1 cellular context compared by ENCODE assay signal in genomic region chr10:50554995-50555568, GRCh38.
A peak's percentile ranks its signal among the peaks of the same experiment; 100 is the strongest.
TF ChIP-seq lines count a peak whose summit lies in the region.

No MANE protein-coding gene starts in this region.

TF ChIP-seq in K562, 482 proteins besides CTCF, POLR2A, EP300 and RAD21 (continued from another document and continues in another):
- TF ChIP-seq RB1 (IDR thresholded peaks at IDR 0.05; ENCODE audit: low read depth) (peak; percentile 36; the same call in 1 of the 2 replicates), CHD4 (IDR thresholded peaks at IDR 0.05; ENCODE audit: insufficient read depth, insufficient replicate concordance, low read depth, low read length, poor library complexity, severe bottlenecking) (no peak), PRDM10 (IDR thresholded peaks at IDR 0.05; ENCODE audit: partially characterized antibody) (peak; percentile 88), ZNF280A (IDR thresholded peaks at IDR 0.05; ENCODE audit: low read depth, partially characterized antibody) (no peak), PURB (CRISPR knock-in tag; IDR thresholded peaks at IDR 0.05; ENCODE audit: low read depth) (no peak), ELK1 (CRISPR knock-in tag; IDR thresholded peaks at IDR 0.05) (no peak), BRF1 (IDR thresholded peaks at IDR 0.05; ENCODE audit: borderline replicate concordance, extremely low read depth, insufficient read length) (no peak), HIVEP1 (CRISPR knock-in tag; IDR thresholded peaks at IDR 0.05) (no peak), ATF3 (IDR thresholded peaks at IDR 0.05) (no peak), ATF3 (CRISPR knock-in tag; conservative IDR thresholded peaks at IDR 0.05) (no peak; the same call in 1 of the 2 replicates), RBBP5 (IDR thresholded peaks at IDR 0.05; ENCODE audit: borderline replicate concordance, insufficient read depth, low read length, poor library complexity, severe bottlenecking) (no peak), SP2 (IDR thresholded peaks at IDR 0.05; ENCODE audit: extremely low read depth, low read depth, low read length, poor library complexity, severe bottlenecking) (no peak), POLR2AphosphoS5 (IDR thresholded peaks at IDR 0.05; ENCODE audit: control insufficient read depth, insufficient read depth, low read depth, low read length) (peak; percentile 91), ZNF12 (CRISPR knock-in tag; IDR thresholded peaks at IDR 0.05) (no peak), ARID3A (IDR thresholded peaks at IDR 0.05; ENCODE audit: borderline replicate concordance, low read depth, low read length) (peak; percentile 88; the same call in 1 of the 2 replicates), ZNF140 (CRISPR knock-in tag; IDR thresholded peaks at IDR 0.05) (no peak), FOXJ2 (tag; IDR thresholded peaks at IDR 0.05) (no peak), USF2 (CRISPR knock-in tag; IDR thresholded peaks at IDR 0.05) (no peak), NR4A1 (CRISPR knock-in tag; IDR thresholded peaks at IDR 0.05) (no peak), NR4A1 (tag; IDR thresholded peaks at IDR 0.05) (0 out of 2 replicates have a peak, but pooled peaks have one; percentile 71), PHF21A (IDR thresholded peaks at IDR 0.05; ENCODE audit: borderline replicate concordance, low read depth) (no peak), SREBF1 (IDR thresholded peaks at IDR 0.05; ENCODE audit: borderline replicate concordance, low read depth, low read length) (no peak), KDM2B (CRISPR knock-in tag; IDR thresholded peaks at IDR 0.05) (no peak), MEF2A (IDR thresholded peaks at IDR 0.05; ENCODE audit: control insufficient read depth, low read depth, low read length) (no peak), ZBTB12 (CRISPR knock-in tag; IDR thresholded peaks at IDR 0.05) (no peak), ZNF79 (CRISPR knock-in tag; IDR thresholded peaks at IDR 0.05; ENCODE audit: low read depth) (no peak), BCL6 (CRISPR knock-in tag; IDR thresholded peaks at IDR 0.05) (no peak), ZNF316 (IDR thresholded peaks at IDR 0.05) (no peak), ELF4 (CRISPR knock-in tag; IDR thresholded peaks at IDR 0.05) (no peak), ZNF639 (CRISPR knock-in tag; conservative IDR thresholded peaks at IDR 0.05 in 1 of 2, IDR thresholded peaks at IDR 0.05 in 1 of 2) (no peak; a peak in 1 of 4 replicates), XRCC4 (IDR thresholded peaks at IDR 0.05; ENCODE audit: extremely low read depth, insufficient read depth, insufficient read length) (no peak), ZBTB17 (CRISPR knock-in tag; IDR thresholded peaks at IDR 0.05) (no peak), ZNF707 (CRISPR knock-in tag; conservative IDR thresholded peaks at IDR 0.05) (no peak), SLC30A9 (CRISPR knock-in tag; IDR thresholded peaks at IDR 0.05) (no peak), ZNF398 (CRISPR knock-in tag; IDR thresholded peaks at IDR 0.05) (no peak), MLLT1 (IDR thresholded peaks at IDR 0.05) (no peak), SRF (CRISPR knock-in tag; IDR thresholded peaks at IDR 0.05) (peak in 1 of 2 experiments; percentile 43; a peak in 1 of 4 replicates), ARID3B (CRISPR knock-in tag; IDR thresholded peaks at IDR 0.05; ENCODE audit: borderline replicate concordance) (no peak), STAT6 (CRISPR knock-in tag; IDR thresholded peaks at IDR 0.05) (no peak)
